Comparison of ENCODE assay signal across 9 cellular contexts in genomic region chr20:19211661-19212523, GRCh38. TPM values are rescaled to one million over a fixed set of nuclear protein-coding genes. Genes with fewer than 3 reads are reported as not detected.
DNase-seq lines count a peak whose midpoint lies in the region; ATAC-seq lines count a peak whose summit lies in the region.
"Had no signal": no experiment of that assay in that cellular context is flagged by ENCODE, and none has a peak within 500 bp of the region (broad histone marks: within the 10 kb centered on the region; RNA-seq: fewer than 3 reads in every experiment).

No MANE protein-coding gene starts in this region.

- no peak for ATAC-seq in HG03280 (IDR thresholded peaks at IDR 0.05; ENCODE audit: unreplicated experiment)

- no peak overlapping the region for H3K4me3 Mint-ChIP-seq in activated T-cell treated with anti-CD3 and anti-CD28 coated beads, Interleukin-2, amount 50 U/mL, for 24 hours

- H3K4me1 ChIP-seq in adipocyte (ENCODE audit: control insufficient read depth, insufficient read depth, low read length) (peaks cover 19% of the 10 kb centered on the region), skeletal muscle satellite cell (ENCODE audit: control insufficient read depth, insufficient read depth, low read length) (no peaks in the 10 kb centered on the region)

- peak; percentile 30 for DNase-seq in activated T-cell treated with anti-CD3 and anti-CD28 coated beads, Interleukin-2, amount 50 U/mL, for 24 hours
- DNase-seq in activated T-cell treated with anti-CD3 and anti-CD28 coated beads, Interleukin-2, amount 50 U/mL, for 48 hours = no peak
- peak; percentile 51 for DNase-seq in adipocyte (ENCODE audit: low read depth)
- DNase-seq in activated CD4-positive, CD25-positive, alpha-beta regulatory T cell (lab: John Stamatoyannopoulos, UW) = no peak
- DNase-seq in cerebellar cortex (ENCODE audit: low spot score) = no peak

- peaks cover 4% of the 10 kb centered on the region for H3K4me1 Mint-ChIP-seq in activated T-cell treated with anti-CD3 and anti-CD28 coated beads, Interleukin-2, amount 50 U/mL, for 24 hours (ENCODE audit: low read depth)

- no peaks in the 10 kb centered on the region for H3K36me3 Mint-ChIP-seq in activated T-cell treated with anti-CD3 and anti-CD28 coated beads, Interleukin-2, amount 50 U/mL, for 24 hours (ENCODE audit: low read depth)

- H3K27me3 ChIP-seq in adipocyte (replicated peaks; ENCODE audit: control insufficient read depth, insufficient read depth, low read length) (peaks cover 22% of the 10 kb centered on the region), skeletal muscle satellite cell (ENCODE audit: control insufficient read depth, insufficient read depth, low read length) (peaks cover 39% of the 10 kb centered on the region)

- no peaks in the 10 kb centered on the region for H3K9me3 Mint-ChIP-seq in activated T-cell treated with anti-CD3 and anti-CD28 coated beads, Interleukin-2, amount 50 U/mL, for 24 hours

- H3K36me3 ChIP-seq in adipocyte (ENCODE audit: control insufficient read depth, insufficient read depth, low read length, severe bottlenecking) = no peaks in the 10 kb centered on the region
- H3K36me3 ChIP-seq in skeletal muscle satellite cell (ENCODE audit: insufficient read depth, low read length) = no peaks in the 10 kb centered on the region

- H3K27me3 Mint-ChIP-seq in activated T-cell treated with anti-CD3 and anti-CD28 coated beads, Interleukin-2, amount 50 U/mL, for 24 hours = peaks cover 63% of the 10 kb centered on the region

- H3K9me3 ChIP-seq in adipocyte (ENCODE audit: control insufficient read depth, low read length) = no peaks in the 10 kb centered on the region
- no peaks in the 10 kb centered on the region for H3K9me3 ChIP-seq in iPS-18c (ENCODE audit: control insufficient read depth, insufficient read depth, low read length)
- no peaks in the 10 kb centered on the region for H3K9me3 ChIP-seq in skeletal muscle satellite cell (replicated peaks; ENCODE audit: low read length)

- no peak overlapping the region for H3K27ac Mint-ChIP-seq in activated T-cell treated with anti-CD3 and anti-CD28 coated beads, Interleukin-2, amount 50 U/mL, for 24 hours

- H3K4me3 ChIP-seq in adipocyte (ENCODE audit: low read length) (peak overlapping the region; percentile 68), iPS-18c (ENCODE audit: insufficient read depth, low read depth, low read length) (peak overlapping the region; percentile 68), skeletal muscle satellite cell (ENCODE audit: low read length) (no peak overlapping the region)

- H3K4me2 ChIP-seq in skeletal muscle satellite cell (ENCODE audit: low read length) = peak overlapping the region; percentile 65

- H3K9ac ChIP-seq in adipocyte (ENCODE audit: low read length) = peak overlapping the region; percentile 39
- no peak overlapping the region for H3K9ac ChIP-seq in skeletal muscle satellite cell (ENCODE audit: low read depth, low read length)

RNA-seq across cellular contexts. Expression of gene SLC24A3, which starts 0.6 kb away (rescaled TPM):
- total RNA-seq in skeletal muscle satellite cell (2012; rRNA removed) = not detected in 2 replicates
- total RNA-seq: T-helper 1 cell treated with Interleukin-12 subunit alpha and Interleukin-12 subunit beta and Interleukin-4 antibody, amounts not matched to agents 30 ng/mL and 1 ng/mL, for 36 hours had no signal

Comparison
In these comparisons a context has a peak if more than half of its experiments do, and no peak if none do; other contexts are left out.
1. DNase-seq: peak in activated T-cell treated with anti-CD3 and anti-CD28 coated beads, Interleukin-2, amount 50 U/mL, for 24 hours (single experiment) and adipocyte (single experiment); none in activated T-cell treated with anti-CD3 and anti-CD28 coated beads, Interleukin-2, amount 50 U/mL, for 48 hours (0 of 2), activated CD4-positive, CD25-positive, alpha-beta regulatory T cell (0 of 4) and cerebellar cortex (single experiment).